In genomic region chr2:232884549-232885263, GRCh38 we compare ENCODE assay signal across 14 cellular contexts.
"Had no signal": no experiment of that assay in that cellular context is flagged by ENCODE, and none has a peak within 500 bp of the region (broad histone marks: within the 10 kb centered on the region; RNA-seq: fewer than 3 reads in every experiment).

No MANE protein-coding gene starts in this region.

- ATAC-seq: effector memory CD8-positive, alpha-beta T cell; left colon had no signal

- H3K36me3 ChIP-seq: adrenal gland, neutrophil, sigmoid colon had no signal

- H3K4me1 ChIP-seq: adrenal gland, sigmoid colon had no signal

- H3K4me3 Mint-ChIP-seq: activated naive CD4-positive, alpha-beta T cell treated with anti-CD3 and anti-CD28 coated beads for 36 hours; activated T-helper 1 cell treated with anti-CD3 and anti-CD28 coated beads, Interleukin-12 subunit alpha, Interleukin-12 subunit beta, Interleukin-2, Interleukin-4 antibody, amounts not matched to agents 30 ng/mL and 10 ng/mL and 1 ng/mL, durations not matched to agents 14 hours and 24 hours and 36 hours; central memory CD8-positive, alpha-beta T cell; effector memory CD8-positive, alpha-beta T cell; T-helper 2 cell treated with Interferon-gamma antibody and Interleukin-4, amounts not matched to agents 5 μg/mL and 100 μg/mL, for 36 hours had no signal

- H3K27ac ChIP-seq: adrenal gland, neutrophil, sigmoid colon had no signal

- H3K9me3 Mint-ChIP-seq: activated naive CD4-positive, alpha-beta T cell treated with anti-CD3 and anti-CD28 coated beads for 36 hours; activated T-helper 1 cell treated with anti-CD3 and anti-CD28 coated beads, Interleukin-12 subunit alpha, Interleukin-12 subunit beta, Interleukin-2, Interleukin-4 antibody, amounts not matched to agents 30 ng/mL and 10 ng/mL and 1 ng/mL, durations not matched to agents 14 hours and 24 hours and 36 hours; central memory CD8-positive, alpha-beta T cell; effector memory CD8-positive, alpha-beta T cell; T-helper 2 cell treated with Interferon-gamma antibody and Interleukin-4, amounts not matched to agents 5 μg/mL and 100 μg/mL, for 36 hours; type B pancreatic cell had no signal

- H3K36me3 Mint-ChIP-seq: type B pancreatic cell had no signal

- H3K27me3 Mint-ChIP-seq: central memory CD8-positive, alpha-beta T cell; type B pancreatic cell had no signal

- H3K4me1 Mint-ChIP-seq: central memory CD8-positive, alpha-beta T cell had no signal

- DNase-seq: activated naive CD4-positive, alpha-beta T cell treated with anti-CD3 and anti-CD28 coated beads for 36 hours; effector memory CD8-positive, alpha-beta T cell; erythroblast; left colon; SHP77; sigmoid colon; stimulated activated CD4-positive, alpha-beta T cell treated with anti-CD3 and anti-CD28 coated beads, Interleukin-2, amount 100 ng/mL, for 48 hours; stimulated activated naive CD4-positive, alpha-beta T cell treated with Interleukin-2 at 50 U/mL for 16 hours had no signal

- H3K4me3 ChIP-seq: adrenal gland, sigmoid colon had no signal

- H3K27me3 ChIP-seq: adrenal gland, neutrophil had no signal

- H3K27ac Mint-ChIP-seq: activated naive CD4-positive, alpha-beta T cell treated with anti-CD3 and anti-CD28 coated beads for 36 hours; activated T-helper 1 cell treated with anti-CD3 and anti-CD28 coated beads, Interleukin-12 subunit alpha, Interleukin-12 subunit beta, Interleukin-2, Interleukin-4 antibody, amounts not matched to agents 30 ng/mL and 10 ng/mL and 1 ng/mL, durations not matched to agents 14 hours and 24 hours and 36 hours; effector memory CD8-positive, alpha-beta T cell; T-helper 2 cell treated with Interferon-gamma antibody and Interleukin-4, amounts not matched to agents 5 μg/mL and 100 μg/mL, for 36 hours; type B pancreatic cell had no signal

- H3K9me3 ChIP-seq: adrenal gland, neutrophil, sigmoid colon had no signal
